ENCODE assay signal across 12 cellular contexts in the genomic region with DNA sequence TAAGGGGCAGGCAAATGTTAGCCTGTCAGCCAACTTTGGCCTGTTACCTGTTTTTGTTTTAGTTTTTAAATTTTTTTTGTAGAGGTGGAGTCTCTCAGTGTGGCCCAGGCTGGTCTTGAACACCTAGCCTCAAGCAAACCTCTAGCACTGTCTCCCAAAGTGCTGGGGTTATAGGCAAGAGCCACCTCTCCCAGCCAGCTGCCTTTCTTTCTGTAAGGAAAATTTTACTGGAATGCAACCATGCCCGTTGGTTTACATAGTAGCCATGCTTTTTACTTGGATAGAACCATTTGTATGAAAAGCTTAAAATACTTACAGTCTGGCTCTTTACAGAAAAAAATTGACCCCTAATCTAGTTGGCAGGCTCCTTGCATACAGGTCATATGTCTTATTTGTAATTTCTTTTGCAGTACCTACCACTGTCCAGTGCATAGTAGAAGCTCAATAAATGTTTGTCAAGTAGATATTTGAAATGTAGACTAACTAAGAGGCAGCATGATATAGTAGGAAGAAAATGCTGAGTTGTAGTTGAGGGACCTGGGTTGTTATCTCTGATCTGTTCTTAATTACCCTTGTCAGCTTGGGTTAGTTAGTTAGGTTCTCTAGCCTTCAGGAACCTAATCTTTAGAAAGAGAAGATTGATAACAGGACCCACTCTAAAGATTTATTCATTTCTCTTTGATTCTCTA. TPM values are rescaled to one million over a fixed set of nuclear protein-coding genes. Genes with fewer than 3 reads are reported as not detected.
DNase-seq lines count a peak whose midpoint lies in the region; ATAC-seq, FAIRE-seq and TF ChIP-seq lines count a peak whose summit lies in the region.
"Had no signal": no experiment of that assay in that cellular context is flagged by ENCODE, and none has a peak within 500 bp of the region (broad histone marks: within the 10 kb centered on the region; RNA-seq: fewer than 3 reads in every experiment).

No MANE protein-coding gene starts in this region.

- POLR2A ChIA-PET in GM12878 (lab: Charles Lee): interaction anchor here (1.3 to 1.5 kb wide), 3 partner anchors 9 to 22 kb away, joined by 3 to 5 read pairs (median 4); no protein-coding TSS in a partner anchor

- no peak for TF ChIP-seq EP300 in GM12878 (IDR thresholded peaks at IDR 0.05; ENCODE audit: borderline replicate concordance in 1 of 2, control insufficient read depth in 1 of 2, low read depth in 2 of 2, low read length in 2 of 2)

- DNase-seq in CD4-positive, CD25-positive, alpha-beta regulatory T cell: no peak
- DNase-seq in HFFc6 (no peak), GM12878 (ENCODE audit: low read depth, low spot score) (no peak), BE2C (no peak), Calu3 (no peak), D341Med (ENCODE audit: low spot score) (no peak)
- no peak for DNase-seq in natural killer cell treated with Interleukin-12 subunit alpha and Interleukin-12 subunit beta and Interleukin-15 and Interleukin-18, amount 100 ng/mL, for 72 hours (ENCODE audit: low spot score)
- DNase-seq: amniotic stem cell had no signal

- BruUV-seq in GM12878 (replicated peaks; lab: Mats Ljungman, UMichigan) (TSS peak; percentile 1), Calu3 (replicated peaks; lab: Mats Ljungman, UMichigan) (no TSS peak)

- 46% methylated on average over 1 of the region's 1 CpG for WGBS in GM12878 (ENCODE audit: insufficient coverage, insufficient replicate concordance, low lambda C conversion rate, missing lambda C conversion rate)

- H3K27ac ChIP-seq in CD4-positive, CD25-positive, alpha-beta regulatory T cell (ENCODE audit: insufficient read depth, low read length, poor library complexity, severe bottlenecking): no peak overlapping the region
- 0 out of 2 replicates have a peak overlapping the region, but pooled peaks have one; percentile 15 for H3K27ac ChIP-seq in GM12878 (ENCODE audit: control insufficient read depth, insufficient read depth)

- H3K4me3 Mint-ChIP-seq in CD4-positive, CD25-positive, alpha-beta regulatory T cell: peak overlapping the region; percentile 4 to 71 (median 42)
- peak overlapping the region; percentile 95 for H3K4me3 Mint-ChIP-seq in HFFc6
- peak overlapping the region; percentile 30 for H3K4me3 Mint-ChIP-seq in natural killer cell treated with Interleukin-12 subunit alpha and Interleukin-12 subunit beta and Interleukin-15 and Interleukin-18, amount 100 ng/mL, for 72 hours
- no peak overlapping the region for H3K4me3 Mint-ChIP-seq in Calu3 (ENCODE audit: low read depth, unreplicated experiment)

- peaks cover 35% of the 10 kb centered on the region for H3K36me3 Mint-ChIP-seq in CD4-positive, CD25-positive, alpha-beta regulatory T cell
- H3K36me3 Mint-ChIP-seq in HFFc6 (ENCODE audit: low read depth) (peaks cover 69% of the 10 kb centered on the region), Calu3 (ENCODE audit: insufficient read depth, unreplicated experiment) (peaks cover 53% of the 10 kb centered on the region)
- H3K36me3 Mint-ChIP-seq in natural killer cell treated with Interleukin-12 subunit alpha and Interleukin-12 subunit beta and Interleukin-15 and Interleukin-18, amount 100 ng/mL, for 72 hours: peaks cover 29% of the 10 kb centered on the region
- H3K36me3 Mint-ChIP-seq: IgD-negative memory B cell had no signal

- CTCF ChIA-PET in GM12878 (lab: Yijun Ruan, JAX): interaction anchor here (0.6 to 12.4 kb wide), 7 partner anchors 9 to 590 kb away, joined by 3 to 156 read pairs (median 3); no protein-coding TSS in a partner anchor
- CTCF ChIA-PET in Calu3 (lab: Charles Lee): interaction anchor here (2.5 kb wide), 1 partner anchor 18 kb away, joined by 8 read pairs; no protein-coding TSS in a partner anchor

- in situ Hi-C loops in GM12878 (cut with MboI): no loop called here

- RAD21 ChIA-PET in GM12878 (lab: Charles Lee; ENCODE audit: unreplicated experiment): interaction anchor here (1.0 to 1.8 kb wide), 3 partner anchors 9 to 66 kb away, joined by 3 to 4 read pairs (median 3); no protein-coding TSS in a partner anchor

- H3K9me3 Mint-ChIP-seq in CD4-positive, CD25-positive, alpha-beta regulatory T cell: peaks cover 0 to 2% (median 0%) of the 10 kb centered on the region in 7 donors
- H3K9me3 Mint-ChIP-seq in HFFc6 (peaks cover 26% of the 10 kb centered on the region), Calu3 (ENCODE audit: low read depth, unreplicated experiment) (no peaks in the 10 kb centered on the region)
- no peaks in the 10 kb centered on the region for H3K9me3 Mint-ChIP-seq in natural killer cell treated with Interleukin-12 subunit alpha and Interleukin-12 subunit beta and Interleukin-15 and Interleukin-18, amount 100 ng/mL, for 72 hours

- H4K20me1 ChIP-seq in GM12878 (ENCODE audit: control insufficient read depth, insufficient read depth): no peaks in the 10 kb centered on the region; the same call in 1 of the 2 replicates

- H3K27ac Mint-ChIP-seq in CD4-positive, CD25-positive, alpha-beta regulatory T cell: peak overlapping the region; percentile 35 to 86 (median 42)
- H3K27ac Mint-ChIP-seq in HFFc6 (peak overlapping the region; percentile 16; the same call in 1 of the 2 replicates), Calu3 (ENCODE audit: unreplicated experiment) (no peak overlapping the region)
- peak overlapping the region in 1 of 2 donors; percentile 51 for H3K27ac Mint-ChIP-seq in natural killer cell treated with Interleukin-12 subunit alpha and Interleukin-12 subunit beta and Interleukin-15 and Interleukin-18, amount 100 ng/mL, for 72 hours

- peaks cover 45% of the 10 kb centered on the region for H3K36me3 ChIP-seq in CD4-positive, CD25-positive, alpha-beta regulatory T cell (ENCODE audit: control insufficient read depth, insufficient read depth, low read length)
- H3K36me3 ChIP-seq in GM12878 (ENCODE audit: control insufficient read depth in 2 of 2, insufficient read depth in 2 of 2, low read length in 1 of 2) (peaks cover 0 to 46% of the 10 kb centered on the region in 2 experiments), BE2C (peaks cover 32% of the 10 kb centered on the region)

- H2AFZ ChIP-seq in GM12878 (ENCODE audit: control insufficient read depth, low read depth, low read length): no peak overlapping the region

- peaks cover 24 to 68% (median 45%) of the 10 kb centered on the region in 4 donors for H3K4me1 Mint-ChIP-seq in CD4-positive, CD25-positive, alpha-beta regulatory T cell
- H3K4me1 Mint-ChIP-seq in HFFc6 (ENCODE audit: low read depth) (peaks cover 48% of the 10 kb centered on the region), Calu3 (ENCODE audit: low read depth, unreplicated experiment) (peaks cover 7% of the 10 kb centered on the region)
- peaks cover 25 to 26% of the 10 kb centered on the region in 2 donors for H3K4me1 Mint-ChIP-seq in natural killer cell treated with Interleukin-12 subunit alpha and Interleukin-12 subunit beta and Interleukin-15 and Interleukin-18, amount 100 ng/mL, for 72 hours (ENCODE audit: low read depth in 2 of 2)

- no peak for FAIRE-seq in GM12878 (lab: Jason Lieb, UNC)

- H3K9me3 ChIP-seq in CD4-positive, CD25-positive, alpha-beta regulatory T cell (ENCODE audit: control insufficient read depth in 2 of 2, low read length in 2 of 2): no peaks in the 10 kb centered on the region
- H3K9me3 ChIP-seq in GM12878 (replicated peaks; ENCODE audit: control insufficient read depth, insufficient read depth, low read length): peaks cover 2% of the 10 kb centered on the region; the same call in 1 of the 3 replicates
- H3K9me3 ChIP-seq in BE2C: no peaks in the 10 kb centered on the region

- no peak overlapping the region for H3K4me3 ChIP-seq in CD4-positive, CD25-positive, alpha-beta regulatory T cell (ENCODE audit: low read depth, low read length)
- H3K4me3 ChIP-seq in GM12878: peak overlapping the region; percentile 57
- H3K4me3 ChIP-seq in BE2C (ENCODE audit: low read depth, low read length): no peak overlapping the region

- peaks cover 89% of the 10 kb centered on the region for H3K79me2 ChIP-seq in GM12878 (ENCODE audit: control insufficient read depth, insufficient read depth, low read length)

- H3K4me2 ChIP-seq in GM12878 (ENCODE audit: control insufficient read depth, insufficient read depth): peak overlapping the region; percentile 57; the same call in 1 of the 2 replicates

- peaks cover 55% of the 10 kb centered on the region for H3K4me1 ChIP-seq in CD4-positive, CD25-positive, alpha-beta regulatory T cell (ENCODE audit: control insufficient read depth, insufficient read depth, low read length, poor library complexity, severe bottlenecking)
- H3K4me1 ChIP-seq in GM12878 (ENCODE audit: control insufficient read depth, insufficient read depth, low read length) (no peaks in the 10 kb centered on the region; the same call in 1 of the 2 replicates), BE2C (no peaks in the 10 kb centered on the region)

- intact Hi-C loops in GM12878 (cut with micrococcal nuclease; ENCODE audit: unreplicated experiment): no loop called here
- intact Hi-C loops in Calu3 (cut with micrococcal nuclease; ENCODE audit: unreplicated experiment): no loop called here

- H3K27me3 Mint-ChIP-seq in CD4-positive, CD25-positive, alpha-beta regulatory T cell: peaks cover 4% of the 10 kb centered on the region
- H3K27me3 Mint-ChIP-seq in HFFc6 (ENCODE audit: insufficient read depth) (peaks cover 10% of the 10 kb centered on the region), Calu3 (ENCODE audit: unreplicated experiment) (no peaks in the 10 kb centered on the region)
- H3K27me3 Mint-ChIP-seq in natural killer cell treated with Interleukin-12 subunit alpha and Interleukin-12 subunit beta and Interleukin-15 and Interleukin-18, amount 100 ng/mL, for 72 hours: no peaks in the 10 kb centered on the region
- H3K27me3 Mint-ChIP-seq: IgD-negative memory B cell had no signal

- ATAC-seq in CD4-positive, CD25-positive, alpha-beta regulatory T cell (ENCODE audit: low read depth in 2 of 2): no peak
- ATAC-seq in GM12878: no peak
- ATAC-seq in natural killer cell treated with Interleukin-12 subunit alpha and Interleukin-12 subunit beta and Interleukin-15 and Interleukin-18, amount 100 ng/mL, for 72 hours: no peak
- no peak for ATAC-seq in GM18858 (IDR thresholded peaks at IDR 0.05; ENCODE audit: unreplicated experiment)
- ATAC-seq: esophagus mucosa, left lobe of liver had no signal

- TF ChIP-seq CTCF in HFFc6 (IDR thresholded peaks at IDR 0.05) (no peak), GM12878 (IDR thresholded peaks at IDR 0.05 in 2 of 3, conservative IDR thresholded peaks at IDR 0.05 in 1 of 3; ENCODE audit: control insufficient read depth in 2 of 3, extremely low read depth in 1 of 3, insufficient read depth in 1 of 3, low read depth in 3 of 3, low read length in 3 of 3) (no peak), BE2C (IDR thresholded peaks at IDR 0.05; ENCODE audit: low read depth, low read length) (no peak), Calu3 (IDR thresholded peaks at IDR 0.05; ENCODE audit: unreplicated experiment) (no peak)

- SMC1A ChIA-PET in GM12878 (lab: Charles Lee; ENCODE audit: uncharacterized antibody, unreplicated experiment): interaction anchor here (0.6 to 5.0 kb wide), 10 partner anchors 9 to 453 kb away, joined by 3 to 22 read pairs (median 5); partner anchors contain the start of gene SLC35E3

- H3K27me3 ChIP-seq in CD4-positive, CD25-positive, alpha-beta regulatory T cell (ENCODE audit: control insufficient read depth, insufficient read depth, low read length): no peaks in the 10 kb centered on the region
- H3K27me3 ChIP-seq in GM12878 (replicated peaks in 1 of 2; ENCODE audit: control insufficient read depth in 2 of 2, insufficient read depth in 2 of 2, low read length in 1 of 2) (no peaks in the 10 kb centered on the region), BE2C (no peaks in the 10 kb centered on the region)

- no peak overlapping the region; the same call in 1 of the 2 replicates for H3K9ac ChIP-seq in GM12878 (ENCODE audit: control insufficient read depth, insufficient read depth, low read length)

- no peak for TF ChIP-seq RAD21 in GM12878 (IDR thresholded peaks at IDR 0.05; ENCODE audit: insufficient read depth, low read depth, low read length)

- TF ChIP-seq POLR2A in GM12878 (IDR thresholded peaks at IDR 0.05; ENCODE audit: low read depth, low read length): no peak

RNA-seq across cellular contexts. Expression of gene MDM2, which starts 4.7 kb away (rescaled TPM):
- total RNA-seq in CD4-positive, CD25-positive, alpha-beta regulatory T cell: 101 TPM
- polyA plus RNA-seq in CD4-positive, CD25-positive, alpha-beta regulatory T cell: 10 to 100 TPM; 21.8 to 26.4 (median 23.3) TPM
- 100 to 1,000 TPM; 216 to 270 (median 236) TPM for total RNA-seq in HFFc6 (2021; fragmentation: NEBNext Ultra II Directional; extraction: Animal tissue kit (Norgen Biotek cat#: 25700))
- total RNA-seq in GM12878 (2013; cell fraction: nucleolus; rRNA removed): 439 and 462 TPM in 2 replicates
- 88.1 and 113 TPM in 2 replicates for total RNA-seq in GM12878 (2014; rRNA removed)
- 158 and 173 TPM in 2 replicates for total RNA-seq in GM12878 (2014; rRNA removed; fragmentation: Illumina TruSeq; extraction: Trizol)
- 164 and 174 TPM in 2 replicates for total RNA-seq in GM12878 (2021)
- 27.8 TPM for polyA plus RNA-seq in GM12878 (2011; ENCODE audit: low read depth)
- 82.0 and 136 TPM in 2 replicates for polyA plus RNA-seq in GM12878 (2011; rRNA removed)
- polyA plus RNA-seq in GM12878 (2011; cell fraction: cytosol; rRNA removed): 28.3 and 34.4 TPM in 2 replicates
- 41.5 and 94.7 TPM in 2 replicates for polyA plus RNA-seq in GM12878 (2011; cell fraction: nucleus; rRNA removed)
- 55.6 and 89.6 TPM in 2 replicates for polyA plus RNA-seq in GM12878 (2012)
- 75.8 and 104 TPM in 2 replicates for polyA plus RNA-seq in GM12878 (2014; fragmentation: Illumina TruSeq; extraction: Trizol)
- 10 to 100 TPM; 48.2 to 65.8 TPM for polyA plus RNA-seq in GM12878 (2014; fragmentation: Nextera tagmentation; extraction: Ambion mirVana)
- 56.8 and 77.8 TPM in 2 replicates for polyA plus RNA-seq in GM12878 (2014; rRNA removed)
- polyA plus RNA-seq in GM12878 (2016; fragmentation: Nextera tagmentation; extraction: Ambion mirVana): 100 to 1,000 TPM; 145 to 171 TPM
- polyA minus RNA-seq in GM12878 (2011; rRNA and poly(A)+ RNA removed): 154 and 263 TPM in 2 replicates
- 97.2 and 107 TPM in 2 replicates for polyA minus RNA-seq in GM12878 (2011; cell fraction: cytosol; rRNA and poly(A)+ RNA removed)
- polyA minus RNA-seq in GM12878 (2011; cell fraction: nucleus; rRNA and poly(A)+ RNA removed): 157 and 218 TPM in 2 replicates
- 100 to 1,000 TPM; 248 to 253 TPM for total RNA-seq in natural killer cell treated with Interleukin-12 subunit alpha and Interleukin-12 subunit beta and Interleukin-15 and Interleukin-18, amount 100 ng/mL, for 72 hours
- 15.7 TPM for polyA plus RNA-seq in BE2C (2012; ENCODE audit: insufficient read depth, insufficient read length, low read depth)
- 97.1 and 101 TPM in 2 replicates for total RNA-seq in Calu3 (2022)
